ENCODE assay signal across 26 cellular contexts in genomic region chr10:1134156-1134555, GRCh38.
DNase-seq lines count a peak whose midpoint lies in the region; ATAC-seq, FAIRE-seq and TF ChIP-seq lines count a peak whose summit lies in the region.
"Had no signal": no experiment of that assay in that cellular context is flagged by ENCODE, and none has a peak within 500 bp of the region (broad histone marks: within the 10 kb centered on the region; RNA-seq: fewer than 3 reads in every experiment).

No MANE protein-coding gene starts in this region.

- H3K36me3 ChIP-seq in upper lobe of right lung (peaks cover 24% of the 10 kb centered on the region), mesendoderm (ENCODE audit: control insufficient read depth, insufficient read depth, low read length) (peaks cover 2% of the 10 kb centered on the region)

- H3K27me3 ChIP-seq in foreskin keratinocyte (no peaks in the 10 kb centered on the region), upper lobe of right lung (no peaks in the 10 kb centered on the region), mesendoderm (ENCODE audit: insufficient read depth, low read length, poor library complexity) (no peaks in the 10 kb centered on the region)

- H2BK120ac ChIP-seq in mesendoderm (ENCODE audit: low read depth, low read length), result no peak overlapping the region

- no peak overlapping the region for H3K4ac ChIP-seq in mesendoderm (ENCODE audit: low read depth, low read length)

- ATAC-seq in activated CD8-positive, alpha-beta memory T cell treated with anti-CD3 and anti-CD28 coated beads, Interleukin-2, amount 10 ng/mL, durations not matched to agents 7 days and 5 days, result no peak
- ATAC-seq in foreskin keratinocyte (peak; percentile 25), upper lobe of right lung (peak; percentile 41), GM21737 (IDR thresholded peaks at IDR 0.05; ENCODE audit: unreplicated experiment) (no peak)
- ATAC-seq: GM23338 had no signal

- no peak overlapping the region for H3K27ac Mint-ChIP-seq in activated CD8-positive, alpha-beta memory T cell treated with anti-CD3 and anti-CD28 coated beads, Interleukin-2, amount 10 ng/mL, durations not matched to agents 7 days and 5 days
- H3K27ac Mint-ChIP-seq: B cell had no signal

- FAIRE-seq in GM12891 (lab: Jason Lieb, UNC), result peak; percentile 31
- FAIRE-seq: A204.1, GM12892 had no signal

- H3K18ac ChIP-seq in mesendoderm (ENCODE audit: low read length), result no peak overlapping the region

- no peak overlapping the region for H4K8ac ChIP-seq in mesendoderm (ENCODE audit: low read depth, low read length)

- TF ChIP-seq CTCF in foreskin keratinocyte (conservative IDR thresholded peaks at IDR 0.05), result no peak
- no peak for TF ChIP-seq CTCF in upper lobe of right lung (IDR thresholded peaks at IDR 0.05)

- H3K4me3 ChIP-seq in upper lobe of right lung (no peak overlapping the region), mesendoderm (ENCODE audit: low read length) (no peak overlapping the region)
- H3K4me3 ChIP-seq: GM23338, PC-9, SK-N-MC had no signal

- no peak overlapping the region for H4K5ac ChIP-seq in mesendoderm (ENCODE audit: low read length)

- no peak overlapping the region for H2BK15ac ChIP-seq in mesendoderm (replicated peaks; ENCODE audit: low read depth)

- no peak overlapping the region for H3K9ac ChIP-seq in mesendoderm (ENCODE audit: low read length)

- no peak overlapping the region for H3K4me2 ChIP-seq in mesendoderm (ENCODE audit: low read length)
- H3K4me2 ChIP-seq: GM23338, PC-9 had no signal

- H3K36me3 Mint-ChIP-seq in activated CD8-positive, alpha-beta memory T cell treated with anti-CD3 and anti-CD28 coated beads, Interleukin-2, amount 10 ng/mL, durations not matched to agents 7 days and 5 days, result peaks cover 27% of the 10 kb centered on the region

- H3K27me3 Mint-ChIP-seq in activated CD8-positive, alpha-beta memory T cell treated with anti-CD3 and anti-CD28 coated beads, Interleukin-2, amount 10 ng/mL, durations not matched to agents 7 days and 5 days, result peaks cover 7% of the 10 kb centered on the region
- H3K27me3 Mint-ChIP-seq: B cell had no signal

- CTCF ChIA-PET in activated CD8-positive, alpha-beta memory T cell treated with anti-CD3 and anti-CD28 coated beads, Interleukin-2, amount 10 ng/mL, durations not matched to agents 7 days and 5 days (lab: Charles Lee), result no interaction called here

- no peak overlapping the region for H3K4me3 Mint-ChIP-seq in activated CD8-positive, alpha-beta memory T cell treated with anti-CD3 and anti-CD28 coated beads, Interleukin-2, amount 10 ng/mL, durations not matched to agents 7 days and 5 days
- H3K4me3 Mint-ChIP-seq: B cell, CD14-positive monocyte, GM23338 had no signal

- H3K4me1 Mint-ChIP-seq in activated CD8-positive, alpha-beta memory T cell treated with anti-CD3 and anti-CD28 coated beads, Interleukin-2, amount 10 ng/mL, durations not matched to agents 7 days and 5 days, result peaks cover 16% of the 10 kb centered on the region
- H3K4me1 Mint-ChIP-seq: B cell, CD14-positive monocyte had no signal

- H3K4me1 ChIP-seq in foreskin keratinocyte (no peaks in the 10 kb centered on the region), upper lobe of right lung (no peaks in the 10 kb centered on the region), mesendoderm (ENCODE audit: control insufficient read depth, low read depth, low read length) (no peaks in the 10 kb centered on the region)
- H3K4me1 ChIP-seq: Caco-2 had no signal

- H3K9me3 ChIP-seq in upper lobe of right lung, result no peaks in the 10 kb centered on the region

- H3K9me3 Mint-ChIP-seq in activated CD8-positive, alpha-beta memory T cell treated with anti-CD3 and anti-CD28 coated beads, Interleukin-2, amount 10 ng/mL, durations not matched to agents 7 days and 5 days (ENCODE audit: low read depth), result peaks cover 3% of the 10 kb centered on the region
- H3K9me3 Mint-ChIP-seq: GM23338 had no signal

- intact Hi-C loops in upper lobe of right lung (cut with DNase I), result no loop called here

- TF ChIP-seq POLR2A in GM12891 (IDR thresholded peaks at IDR 0.05; ENCODE audit: low read depth, low read length), result no peak

- no peak overlapping the region for H3K23ac ChIP-seq in mesendoderm (ENCODE audit: low read length)

- H3K56ac ChIP-seq in mesendoderm (ENCODE audit: low read length), result no peak overlapping the region

- H3K79me1 ChIP-seq in mesendoderm (ENCODE audit: low read length), result no peaks in the 10 kb centered on the region

- peak; percentile 33 for DNase-seq in activated CD8-positive, alpha-beta memory T cell treated with anti-CD3 and anti-CD28 coated beads for 24 hours
- DNase-seq in activated CD8-positive, alpha-beta memory T cell treated with anti-CD3 and anti-CD28 coated beads, Interleukin-2, amount 10 ng/mL, durations not matched to agents 7 days and 5 days, result no peak
- DNase-seq in GM12891 (ENCODE audit: insufficient read length, low spot score) (no peak), foreskin keratinocyte (no peak), upper lobe of right lung (no peak), mesendoderm (no peak)
- DNase-seq: Caco-2, DMS153, HCEC 1CT, KG1, NCI-H1092 treated with DMSO at 0.1 percent for 48 hours, NCI-H1436 treated with DMSO at 0.1 percent for 48 hours, NCI-H1930, NCI-H2227 treated with DMSO at 0.1 percent for 48 hours, NCI-H510A treated with DMSO at 0.1 percent for 48 hours, NCI-H748 treated with DMSO at 0.1 percent for 48 hours, PC-9, RPMI8226, SHP77 had no signal

- WGBS in mesendoderm (ENCODE audit: extremely low coverage, insufficient coverage, low lambda C conversion rate), result no CpG with 5 or more reads among the region's 2 CpGs

- H3K79me2 ChIP-seq in mesendoderm (ENCODE audit: control insufficient read depth, insufficient read depth, low read length), result no peaks in the 10 kb centered on the region

- H3K27ac ChIP-seq in foreskin keratinocyte (no peak overlapping the region), upper lobe of right lung (no peak overlapping the region), mesendoderm (ENCODE audit: low read depth, low read length) (no peak overlapping the region)
- H3K27ac ChIP-seq: PC-9, SK-N-MC had no signal

- H2BK5ac ChIP-seq in mesendoderm (ENCODE audit: low read length), result no peak overlapping the region

- no peak overlapping the region for H2AK5ac ChIP-seq in mesendoderm (ENCODE audit: low read length)

TF ChIP-seq in GM12891, 5 proteins besides CTCF, POLR2A, EP300 and RAD21:
- TF ChIP-seq SPI1 (IDR thresholded peaks at IDR 0.05; ENCODE audit: low read depth, low read length), result no peak
- no peak for TF ChIP-seq POLR2AphosphoS5 (IDR thresholded peaks at IDR 0.05; ENCODE audit: low read depth, low read length)
- TF ChIP-seq PAX5 (IDR thresholded peaks at IDR 0.05; ENCODE audit: insufficient read depth, low read length, severe bottlenecking), result no peak
- TF ChIP-seq POU2F2 (IDR thresholded peaks at IDR 0.05; ENCODE audit: low read depth, low read length), result no peak
- TF ChIP-seq TAF1 (IDR thresholded peaks at IDR 0.05; ENCODE audit: low read depth, low read length), result no peak

Comparison
In these comparisons a context has a peak if more than half of its experiments do, and no peak if none do; other contexts are left out.
1. ATAC-seq: peak in foreskin keratinocyte (single experiment) and upper lobe of right lung (single experiment); none in activated CD8-positive, alpha-beta memory T cell treated with anti-CD3 and anti-CD28 coated beads, Interleukin-2, amount 10 ng/mL, durations not matched to agents 7 days and 5 days (single experiment) and GM21737 (single experiment).